In genomic region chr16:81635336-81635947, GRCh38 we compare ENCODE assay signal across 16 cellular contexts.
DNase-seq lines count a peak whose midpoint lies in the region; ATAC-seq and TF ChIP-seq lines count a peak whose summit lies in the region.
"Had no signal": no experiment of that assay in that cellular context is flagged by ENCODE, and none has a peak within 500 bp of the region (broad histone marks: within the 10 kb centered on the region; RNA-seq: fewer than 3 reads in every experiment).

No MANE protein-coding gene starts in this region.

- no peak overlapping the region for H2AFZ ChIP-seq in H9 (ENCODE audit: low read length)
- H2AFZ ChIP-seq: parathyroid adenoma had no signal

- H3K79me1 ChIP-seq in H9 (ENCODE audit: insufficient read depth, low read depth, low read length, poor library complexity, severe bottlenecking): no peaks in the 10 kb centered on the region

- H2AK5ac ChIP-seq in H9 (ENCODE audit: insufficient read length, low read length): no peak overlapping the region

- H2BK12ac ChIP-seq in H9 (ENCODE audit: insufficient read length, low read depth, low read length): no peak overlapping the region

- H2BK5ac ChIP-seq in H9 (ENCODE audit: insufficient read length, low read length): no peak overlapping the region

- H3K18ac ChIP-seq in H9 (ENCODE audit: insufficient read length, low read depth, low read length): no peak overlapping the region

- H3K27ac ChIP-seq in BLaER1 (no peak overlapping the region), H9 (ENCODE audit: insufficient read length, low read depth, low read length) (no peak overlapping the region), iPS-20b (ENCODE audit: low read length) (no peak overlapping the region)
- H3K27ac ChIP-seq: coronary artery, left ventricle myocardium inferior, parathyroid adenoma had no signal

- TF ChIP-seq CTCF in H9 (conservative IDR thresholded peaks at IDR 0.05): no peak

- H3K9me3 Mint-ChIP-seq in H9: no peaks in the 10 kb centered on the region
- no peaks in the 10 kb centered on the region for H3K9me3 Mint-ChIP-seq in activated CD8-positive, alpha-beta T cell treated with anti-CD3 and anti-CD28 coated beads, Interleukin-2, amount 10 ng/mL, durations not matched to agents 7 days and 5 days (ENCODE audit: insufficient read depth)

- no CpG with 5 or more reads among the region's 12 CpGs for WGBS in H9 (ENCODE audit: extremely low coverage, insufficient read length, low lambda C conversion rate)

- H3K9ac ChIP-seq in BLaER1: no peak overlapping the region
- H3K9ac ChIP-seq in H9 (ENCODE audit: extremely low read depth, insufficient read length, low read length): no peak overlapping the region
- peak overlapping the region; percentile 49; the same call in 1 of the 2 replicates for H3K9ac ChIP-seq in iPS-20b (ENCODE audit: low read depth, low read length)
- H3K9ac ChIP-seq: parathyroid adenoma had no signal

- no peaks in the 10 kb centered on the region for H3K27me3 Mint-ChIP-seq in H9 (ENCODE audit: low read depth)
- no peaks in the 10 kb centered on the region for H3K27me3 Mint-ChIP-seq in activated CD8-positive, alpha-beta T cell treated with anti-CD3 and anti-CD28 coated beads, Interleukin-2, amount 10 ng/mL, durations not matched to agents 7 days and 5 days (ENCODE audit: low read depth)

- no peaks in the 10 kb centered on the region for H3K23me2 ChIP-seq in H9 (ENCODE audit: insufficient read length, low read depth, low read length, poor library complexity, severe bottlenecking)

- peak overlapping the region; percentile 81; the same call in 1 of the 2 replicates for H3K4me2 ChIP-seq in BLaER1
- H3K4me2 ChIP-seq in H9 (ENCODE audit: insufficient read depth, insufficient read length, low read length): no peak overlapping the region

- H3K36me3 ChIP-seq in BLaER1 (peaks cover 11% of the 10 kb centered on the region; the same call in 1 of the 2 replicates), iPS-20b (ENCODE audit: insufficient read depth, low read depth, low read length) (no peaks in the 10 kb centered on the region)
- H3K36me3 ChIP-seq: left ventricle myocardium inferior had no signal

- no peak overlapping the region; a peak in 1 of 5 replicates for H3K4me3 Mint-ChIP-seq in H9
- no peak overlapping the region for H3K4me3 Mint-ChIP-seq in activated CD8-positive, alpha-beta T cell treated with anti-CD3 and anti-CD28 coated beads, Interleukin-2, amount 10 ng/mL, durations not matched to agents 7 days and 5 days

- no peak overlapping the region for H4K91ac ChIP-seq in H9 (ENCODE audit: insufficient read length, low read depth, low read length)

- no peaks in the 10 kb centered on the region; the same call in 1 of the 2 replicates for H3K79me2 ChIP-seq in H9 (ENCODE audit: insufficient read depth, low read length)
- H3K79me2 ChIP-seq: parathyroid adenoma had no signal

- 0 out of 7 replicates have a peak, but pooled peaks cover 0 to 3% (median 0%) of the 10 kb centered on the region in 3 experiments for H3K36me3 Mint-ChIP-seq in H9 (ENCODE audit: insufficient read depth in 1 of 3, low read depth in 3 of 3)
- peaks cover 14% of the 10 kb centered on the region for H3K36me3 Mint-ChIP-seq in activated CD8-positive, alpha-beta T cell treated with anti-CD3 and anti-CD28 coated beads, Interleukin-2, amount 10 ng/mL, durations not matched to agents 7 days and 5 days (ENCODE audit: low read depth)

- no peak overlapping the region for H4K8ac ChIP-seq in H9 (replicated peaks; ENCODE audit: insufficient read length, low read depth, low read length)

- H2BK120ac ChIP-seq in H9 (ENCODE audit: low read depth, low read length, poor library complexity, severe bottlenecking): no peak overlapping the region

- POLR2A ChIA-PET in activated CD8-positive, alpha-beta T cell treated with anti-CD3 and anti-CD28 coated beads, Interleukin-2, amount 10 ng/mL, durations not matched to agents 7 days and 5 days (lab: Charles Lee): no interaction called here

- H3K56ac ChIP-seq in H9 (ENCODE audit: insufficient read length, low read depth, low read length): no peak overlapping the region

- no peak overlapping the region for H3K4me3 ChIP-seq in BLaER1
- H3K4me3 ChIP-seq in iPS-20b (ENCODE audit: low read length): no peak overlapping the region
- H3K4me3 ChIP-seq: coronary artery, left ventricle myocardium inferior had no signal

- H3K4me1 ChIP-seq in BLaER1 (peaks cover 83% of the 10 kb centered on the region), H9 (ENCODE audit: insufficient read depth, low read length) (peaks cover 4% of the 10 kb centered on the region; the same call in 1 of the 2 replicates), iPS-20b (ENCODE audit: insufficient read depth, low read length) (peaks cover 48% of the 10 kb centered on the region)

- no peaks in the 10 kb centered on the region for H3K27me3 ChIP-seq in BLaER1
- H3K27me3 ChIP-seq in H9 (ENCODE audit: insufficient read depth, low read length): no peaks in the 10 kb centered on the region
- no peaks in the 10 kb centered on the region for H3K27me3 ChIP-seq in iPS-20b (ENCODE audit: insufficient read depth, low read length)

- CTCF ChIA-PET in activated CD8-positive, alpha-beta T cell treated with anti-CD3 and anti-CD28 coated beads, Interleukin-2, amount 10 ng/mL, durations not matched to agents 7 days and 5 days (lab: Charles Lee): no interaction called here

- H3T11ph ChIP-seq in H9 (ENCODE audit: low read length): no peak overlapping the region

- no peaks in the 10 kb centered on the region for H3K9me3 ChIP-seq in BLaER1
- H3K9me3 ChIP-seq in H9 (ENCODE audit: control insufficient read depth, low read depth, low read length): no peaks in the 10 kb centered on the region
- H3K9me3 ChIP-seq in iPS-20b (ENCODE audit: insufficient read depth, low read depth, low read length): no peaks in the 10 kb centered on the region
- H3K9me3 ChIP-seq: left ventricle myocardium inferior had no signal

- ATAC-seq in activated CD8-positive, alpha-beta T cell treated with anti-CD3 and anti-CD28 coated beads, Interleukin-2, amount 10 ng/mL, durations not matched to agents 7 days and 5 days: no peak
- ATAC-seq in HG02623 (IDR thresholded peaks at IDR 0.05; ENCODE audit: unreplicated experiment): no peak
- ATAC-seq: activated CD4-positive, CD25-positive, alpha-beta regulatory T cell treated with anti-CD3 and anti-CD28 coated beads, Interleukin-2, amount 50 U/mL, for 24 hours had no signal

- no peak overlapping the region for H3K23ac ChIP-seq in H9 (ENCODE audit: insufficient read length, low read depth, low read length)

- peaks cover 57 to 86% of the 10 kb centered on the region in 2 experiments for H3K4me1 Mint-ChIP-seq in H9
- peaks cover 70% of the 10 kb centered on the region for H3K4me1 Mint-ChIP-seq in activated CD8-positive, alpha-beta T cell treated with anti-CD3 and anti-CD28 coated beads, Interleukin-2, amount 10 ng/mL, durations not matched to agents 7 days and 5 days (ENCODE audit: low read depth)

- H4K20me1 ChIP-seq in BLaER1: peaks cover 100% of the 10 kb centered on the region
- H4K20me1 ChIP-seq in H9 (ENCODE audit: control insufficient read depth, insufficient read depth, insufficient read length): no peaks in the 10 kb centered on the region

- no peak overlapping the region for H4K5ac ChIP-seq in H9 (ENCODE audit: insufficient read length, low read depth, low read length)

- no peak overlapping the region for H2BK15ac ChIP-seq in H9 (ENCODE audit: low read depth, low read length)

- H3K4ac ChIP-seq in H9 (ENCODE audit: low read depth, low read length): no peak overlapping the region

- no peak for DNase-seq in H9
- DNase-seq in NCI-H748 (lab: John Stamatoyannopoulos, UW; ENCODE audit: unreplicated experiment): peak; percentile 88
- no peak for DNase-seq in activated CD8-positive, alpha-beta T cell treated with anti-CD3 and anti-CD28 coated beads, Interleukin-2, amount 10 ng/mL, durations not matched to agents 7 days and 5 days
- no peak for DNase-seq in NCI-H1105 treated with DMSO at 0.1 percent for 48 hours (lab: John Stamatoyannopoulos, UW)
- no peak for DNase-seq in HUDEP-2 (lab: John Stamatoyannopoulos, UW; ENCODE audit: unreplicated experiment in 76 of 76)
- DNase-seq: activated naive CD4-positive, alpha-beta T cell; left ventricle myocardium inferior; MM.1S; NCI-H446; stimulated activated CD4-positive, alpha-beta T cell treated with anti-CD3 and anti-CD28 coated beads, Interleukin-4, amount 100 ng/mL, for 1 hour had no signal

- H3K27ac Mint-ChIP-seq in H9: peak overlapping the region in 2 of 3 experiments; percentile 33 to 44; a peak in 1 of 7 replicates
- H3K27ac Mint-ChIP-seq in activated CD8-positive, alpha-beta T cell treated with anti-CD3 and anti-CD28 coated beads, Interleukin-2, amount 10 ng/mL, durations not matched to agents 7 days and 5 days: no peak overlapping the region

- no peak overlapping the region for H2BK20ac ChIP-seq in H9 (ENCODE audit: low read depth, low read length, poor library complexity, severe bottlenecking)

- no peak overlapping the region for H3K14ac ChIP-seq in H9 (ENCODE audit: insufficient read depth, low read length)
